9 cellular contexts compared by ENCODE assay signal in the genomic region with DNA sequence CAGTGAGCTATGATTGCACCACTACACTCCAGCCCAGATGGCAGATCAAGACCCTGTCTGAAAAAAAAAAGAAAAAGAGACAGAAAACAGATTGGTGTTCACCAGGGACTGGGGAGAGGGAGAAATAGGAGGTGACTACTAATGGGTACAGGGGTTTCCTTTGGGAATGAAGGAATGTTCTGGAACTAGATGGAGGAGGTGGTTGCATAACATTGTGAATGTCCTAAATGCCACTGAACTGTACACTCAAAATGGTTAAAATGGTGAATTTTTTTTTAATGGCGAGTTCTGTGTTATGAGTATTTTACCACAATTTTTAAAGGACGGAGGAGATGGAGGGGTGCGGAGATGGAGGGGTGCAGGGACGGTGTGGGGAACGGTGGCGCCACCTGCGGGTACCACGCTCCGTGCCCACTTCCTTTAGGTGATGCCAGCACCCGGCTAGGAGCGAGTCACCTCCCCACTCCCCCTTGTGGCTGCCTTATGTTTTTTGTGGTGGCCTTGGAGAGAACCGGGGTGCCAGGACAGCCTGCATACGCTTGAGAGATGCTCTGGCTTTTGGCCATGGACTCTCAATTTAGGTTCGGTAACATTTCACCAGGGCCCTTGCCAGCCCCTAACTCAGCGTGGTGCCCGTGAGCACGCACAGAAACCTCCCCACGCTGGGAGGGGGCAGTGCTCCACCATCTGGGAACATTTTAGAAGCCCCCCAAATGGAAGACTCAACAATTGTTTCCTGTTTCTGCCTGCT. TPM values are rescaled to one million over a fixed set of nuclear protein-coding genes. Genes with fewer than 3 reads are reported as not detected.
DNase-seq lines count a peak whose midpoint lies in the region; ATAC-seq and TF ChIP-seq lines count a peak whose summit lies in the region.
"Had no signal": no experiment of that assay in that cellular context is flagged by ENCODE, and none has a peak within 500 bp of the region (broad histone marks: within the 10 kb centered on the region; RNA-seq: fewer than 3 reads in every experiment).

No MANE protein-coding gene starts in this region.

- ATAC-seq in natural killer cell = peak; percentile 77 to 84 (median 82)

- intact Hi-C loops in activated CD4-positive, alpha-beta memory T cell treated with anti-CD3 and anti-CD28 coated beads for 36 hours (cut with micrococcal nuclease) = no loop called here
- intact Hi-C loops in natural killer cell (cut with micrococcal nuclease) = no loop called here

- CTCF ChIA-PET in activated CD4-positive, alpha-beta memory T cell treated with anti-CD3 and anti-CD28 coated beads for 36 hours (lab: Charles Lee) = interaction anchor here (1.0 kb wide), 2 partner anchors 8 to 10 kb away, joined by 3 read pairs; no protein-coding TSS in a partner anchor

- POLR2A ChIA-PET in activated CD4-positive, alpha-beta memory T cell treated with anti-CD3 and anti-CD28 coated beads for 36 hours (lab: Charles Lee) = no interaction called here

- peaks cover 16% of the 10 kb centered on the region for H3K4me1 Mint-ChIP-seq in activated CD4-positive, alpha-beta memory T cell treated with anti-CD3 and anti-CD28 coated beads for 36 hours (ENCODE audit: low read depth)
- H3K4me1 Mint-ChIP-seq in natural killer cell = peaks cover 13 to 21% of the 10 kb centered on the region in 2 donors
- H3K4me1 Mint-ChIP-seq in type B pancreatic cell (ENCODE audit: unreplicated experiment) = peaks cover 12% of the 10 kb centered on the region

- DNase-seq in COR-L47 (lab: John Stamatoyannopoulos, UW) (peak; percentile 61), HCEC 1CT (peak; percentile 55), NCI-H524 (lab: John Stamatoyannopoulos, UW) (peak; percentile 47 to 61), natural killer cell (no peak), type B pancreatic cell (ENCODE audit: extremely low spot score, unreplicated experiment) (no peak), retina (no peak)
- peak; percentile 81 for DNase-seq in activated CD4-positive, alpha-beta memory T cell treated with anti-CD3 and anti-CD28 coated beads for 36 hours
- DNase-seq in effector CD8-positive, alpha-beta T cell (lab: John Stamatoyannopoulos, UW) = peak; percentile 38

- no peaks in the 10 kb centered on the region for H3K9me3 Mint-ChIP-seq in activated CD4-positive, alpha-beta memory T cell treated with anti-CD3 and anti-CD28 coated beads for 36 hours
- H3K9me3 Mint-ChIP-seq in natural killer cell (no peaks in the 10 kb centered on the region), type B pancreatic cell (peaks cover 4% of the 10 kb centered on the region)
- H3K9me3 Mint-ChIP-seq: stimulated activated naive CD8-positive, alpha-beta T cell treated with anti-CD3 and anti-CD28 coated beads, Interleukin-15, Interleukin-2, amounts not matched to agents 100 ng/mL and 50 ng/mL, for 24 hours had no signal

- no peaks in the 10 kb centered on the region for H3K36me3 Mint-ChIP-seq in activated CD4-positive, alpha-beta memory T cell treated with anti-CD3 and anti-CD28 coated beads for 36 hours
- peaks cover 7% of the 10 kb centered on the region for H3K36me3 Mint-ChIP-seq in natural killer cell
- H3K36me3 Mint-ChIP-seq in type B pancreatic cell = peaks cover 4% of the 10 kb centered on the region

- no peaks in the 10 kb centered on the region for H3K27me3 Mint-ChIP-seq in activated CD4-positive, alpha-beta memory T cell treated with anti-CD3 and anti-CD28 coated beads for 36 hours
- H3K27me3 Mint-ChIP-seq in natural killer cell (ENCODE audit: low read depth in 2 of 2) = peaks cover 0 to 3% of the 10 kb centered on the region in 2 donors
- no peaks in the 10 kb centered on the region for H3K27me3 Mint-ChIP-seq in type B pancreatic cell
- H3K27me3 Mint-ChIP-seq: stimulated activated naive CD8-positive, alpha-beta T cell treated with anti-CD3 and anti-CD28 coated beads, Interleukin-15, Interleukin-2, amounts not matched to agents 100 ng/mL and 50 ng/mL, for 24 hours had no signal

- H3K4me3 Mint-ChIP-seq in activated CD4-positive, alpha-beta memory T cell treated with anti-CD3 and anti-CD28 coated beads for 36 hours = no peak overlapping the region
- H3K4me3 Mint-ChIP-seq in natural killer cell (peak overlapping the region; percentile 9), type B pancreatic cell (no peak overlapping the region)
- H3K4me3 Mint-ChIP-seq: stimulated activated naive CD8-positive, alpha-beta T cell treated with anti-CD3 and anti-CD28 coated beads, Interleukin-15, Interleukin-2, amounts not matched to agents 100 ng/mL and 50 ng/mL, for 24 hours had no signal

- no peak for TF ChIP-seq CTCF in natural killer cell (IDR thresholded peaks at IDR 0.05)
- TF ChIP-seq CTCF in type B pancreatic cell (conservative IDR thresholded peaks at IDR 0.05) = peak; percentile 60

- H3K27ac Mint-ChIP-seq in activated CD4-positive, alpha-beta memory T cell treated with anti-CD3 and anti-CD28 coated beads for 36 hours = no peak overlapping the region
- H3K27ac Mint-ChIP-seq in natural killer cell (peak overlapping the region in 1 of 2 donors; percentile 11), type B pancreatic cell (no peak overlapping the region)
- H3K27ac Mint-ChIP-seq: stimulated activated naive CD8-positive, alpha-beta T cell treated with anti-CD3 and anti-CD28 coated beads, Interleukin-15, Interleukin-2, amounts not matched to agents 100 ng/mL and 50 ng/mL, for 24 hours had no signal

RNA-seq across cellular contexts. Expression of gene UBC, which starts 16.1 kb away (rescaled TPM):
- total RNA-seq in activated CD4-positive, alpha-beta memory T cell treated with anti-CD3 and anti-CD28 coated beads for 36 hours = 100 to 1,000 TPM; 940 to 950 TPM
- total RNA-seq in natural killer cell (1,000 to 10,000 TPM; 1,276 to 1,737 (median 1,334) TPM), type B pancreatic cell (ENCODE audit: low replicate concordance) (761 and 1,411 TPM in 2 replicates)

RNA-seq across cellular contexts. Expression of gene SCARB1, which starts 34.7 kb away (rescaled TPM):
- 10 to 100 TPM; 11.4 to 12.8 TPM for total RNA-seq in activated CD4-positive, alpha-beta memory T cell treated with anti-CD3 and anti-CD28 coated beads for 36 hours
- 1 to 10 TPM; 1.1 to 2.7 (median 1.3) TPM for total RNA-seq in natural killer cell
- total RNA-seq in type B pancreatic cell (ENCODE audit: low replicate concordance) = 23.4 and 27.7 TPM in 2 replicates

Comparison
In these comparisons a context has a peak if more than half of its experiments do, and no peak if none do; other contexts are left out.
1. DNase-seq: peak in COR-L47 (single experiment), HCEC 1CT (single experiment), NCI-H524 (2 of 2), activated CD4-positive, alpha-beta memory T cell treated with anti-CD3 and anti-CD28 coated beads for 36 hours (single experiment) and effector CD8-positive, alpha-beta T cell (single experiment); none in natural killer cell (single experiment), type B pancreatic cell (single experiment) and retina (single experiment).